Comparison of ENCODE assay signal across 27 cellular contexts in the genomic region with DNA sequence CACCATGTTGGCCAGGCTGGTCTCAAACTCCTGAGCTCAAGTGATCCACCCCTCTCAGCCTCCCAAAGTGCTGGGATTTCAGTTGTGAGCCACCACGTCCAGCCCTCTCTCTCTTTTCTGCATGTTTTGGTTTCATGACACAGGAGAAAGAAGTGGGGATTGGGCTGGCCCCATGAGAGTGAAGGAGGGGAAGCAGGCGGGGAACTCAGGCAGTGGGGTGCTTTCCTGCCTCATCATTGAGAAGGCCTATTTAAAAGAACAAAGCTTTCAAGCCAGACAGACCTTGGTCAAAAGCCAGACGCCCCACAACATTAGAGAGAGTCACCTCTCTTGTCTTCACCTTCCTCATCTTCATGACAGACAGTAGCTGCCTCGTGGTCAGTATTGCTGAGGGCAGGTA. TPM values are rescaled to one million over a fixed set of nuclear protein-coding genes. Genes with fewer than 3 reads are reported as not detected.
DNase-seq lines count a peak whose midpoint lies in the region; ATAC-seq, FAIRE-seq and TF ChIP-seq lines count a peak whose summit lies in the region.
"Had no signal": no experiment of that assay in that cellular context is flagged by ENCODE, and none has a peak within 500 bp of the region (broad histone marks: within the 10 kb centered on the region; RNA-seq: fewer than 3 reads in every experiment).

No MANE protein-coding gene starts in this region.

- peak overlapping the region; percentile 83 for H3K27ac Mint-ChIP-seq in stimulated activated naive CD8-positive, alpha-beta T cell treated with anti-CD3 and anti-CD28 coated beads, Interleukin-15, Interleukin-2, amounts not matched to agents 100 ng/mL and 50 ng/mL, for 24 hours
- H3K27ac Mint-ChIP-seq in activated CD8-positive, alpha-beta T cell treated with anti-CD3 and anti-CD28 coated beads for 36 hours = peak overlapping the region; percentile 73
- H3K27ac Mint-ChIP-seq in stimulated activated naive CD8-positive, alpha-beta T cell treated with anti-CD3 and anti-CD28 coated beads, Interleukin-15, amount 100 ng/mL, for 72 hours = peak overlapping the region; percentile 83 to 86
- H3K27ac Mint-ChIP-seq: brain, progenitor cell of endocrine pancreas had no signal

- FAIRE-seq in H1 (lab: Jason Lieb, UNC) (no peak), frontal cortex (lab: Jason Lieb, UNC) (no peak)
- FAIRE-seq: endometrium, HTR-8/SVneo, RCC 7860 had no signal

- H2AFZ ChIP-seq in H1 (ENCODE audit: low read length) = no peak overlapping the region

- no peak for TF ChIP-seq EP300 in H1 (IDR thresholded peaks at IDR 0.05; ENCODE audit: borderline replicate concordance in 1 of 2, low read depth in 2 of 2, low read length in 2 of 2)

- no peak overlapping the region for H3K4ac ChIP-seq in H1 (replicated peaks; ENCODE audit: insufficient read length, low read depth, low read length)

- H4K5ac ChIP-seq in H1 (ENCODE audit: insufficient read length, low read depth, low read length) = no peak overlapping the region

- H3K79me2 ChIP-seq in H1 (ENCODE audit: control insufficient read depth in 1 of 2, insufficient read depth in 2 of 2, low read length in 2 of 2) = no peaks in the 10 kb centered on the region

- no peak overlapping the region for H2BK120ac ChIP-seq in H1 (replicated peaks; ENCODE audit: low read depth, low read length)

- H3K36me3 Mint-ChIP-seq in stimulated activated naive CD8-positive, alpha-beta T cell treated with anti-CD3 and anti-CD28 coated beads, Interleukin-15, Interleukin-2, amounts not matched to agents 100 ng/mL and 50 ng/mL, for 24 hours (ENCODE audit: low read depth) = peaks cover 36% of the 10 kb centered on the region
- peaks cover 59% of the 10 kb centered on the region for H3K36me3 Mint-ChIP-seq in activated CD8-positive, alpha-beta T cell treated with anti-CD3 and anti-CD28 coated beads for 36 hours (ENCODE audit: low read depth)
- H3K36me3 Mint-ChIP-seq: brain, naive B cell had no signal

- H4K8ac ChIP-seq in H1 (ENCODE audit: extremely low read depth, insufficient read depth, low read length) = peak overlapping the region; percentile 57; the same call in 1 of the 2 replicates

- intact Hi-C loops in activated CD8-positive, alpha-beta T cell treated with anti-CD3 and anti-CD28 coated beads for 36 hours (cut with micrococcal nuclease) = loop anchor here (5.0 to 10.0 kb wide), 2 partner anchors 39 to 106 kb away; partner anchors contain the start of gene SCAPER

- no peak overlapping the region for H4K91ac ChIP-seq in H1 (replicated peaks; ENCODE audit: insufficient read length, low read length)

- H3K4me1 Mint-ChIP-seq in stimulated activated naive CD8-positive, alpha-beta T cell treated with anti-CD3 and anti-CD28 coated beads, Interleukin-15, Interleukin-2, amounts not matched to agents 100 ng/mL and 50 ng/mL, for 24 hours (ENCODE audit: low read depth) = peaks cover 84% of the 10 kb centered on the region
- peaks cover 88% of the 10 kb centered on the region for H3K4me1 Mint-ChIP-seq in activated CD8-positive, alpha-beta T cell treated with anti-CD3 and anti-CD28 coated beads for 36 hours (ENCODE audit: low read depth)
- H3K4me1 Mint-ChIP-seq in stimulated activated naive CD8-positive, alpha-beta T cell treated with anti-CD3 and anti-CD28 coated beads, Interleukin-15, amount 100 ng/mL, for 72 hours = peaks cover 87% of the 10 kb centered on the region
- H3K4me1 Mint-ChIP-seq: brain had no signal

- no peak overlapping the region for H3K56ac ChIP-seq in H1 (replicated peaks; ENCODE audit: insufficient read length, low read depth, low read length)

- no peak overlapping the region for H2BK5ac ChIP-seq in H1 (ENCODE audit: low read depth, low read length)

- no peak for TF ChIP-seq POLR2A in H1 (IDR thresholded peaks at IDR 0.05; ENCODE audit: control extremely low read depth in 1 of 2, low read depth in 2 of 2, low read length in 2 of 2)

- H3K4me1 ChIP-seq in H1 (replicated peaks in 1 of 4; ENCODE audit: control insufficient read depth in 3 of 4, insufficient read depth in 4 of 4, low read length in 3 of 4) = peaks cover 0 to under 1% (median 0%) of the 10 kb centered on the region in 4 experiments; a peak in 1 of 7 replicates

- ATAC-seq in stimulated activated naive CD8-positive, alpha-beta T cell treated with anti-CD3 and anti-CD28 coated beads, Interleukin-15, Interleukin-2, amounts not matched to agents 100 U/mL and 50 U/mL, for 24 hours = no peak
- no peak for ATAC-seq in activated CD8-positive, alpha-beta T cell treated with anti-CD3 and anti-CD28 coated beads for 36 hours
- no peak for ATAC-seq in stimulated activated naive CD8-positive, alpha-beta T cell treated with anti-CD3 and anti-CD28 coated beads, Interleukin-15, amount 100 ng/mL, for 72 hours
- ATAC-seq in GM19395 (IDR thresholded peaks at IDR 0.05; ENCODE audit: unreplicated experiment) = no peak
- ATAC-seq: left cardiac atrium had no signal

- H2AK5ac ChIP-seq in H1 (ENCODE audit: low read depth, low read length) = no peak overlapping the region

- H3K14ac ChIP-seq in H1 (ENCODE audit: insufficient read length) = no peak overlapping the region

- no peak overlapping the region for H3K23ac ChIP-seq in H1 (ENCODE audit: insufficient read length)

- TF ChIP-seq RAD21 in H1 (IDR thresholded peaks at IDR 0.05 in 1 of 2, conservative IDR thresholded peaks at IDR 0.05 in 1 of 2; ENCODE audit: low read depth in 2 of 2, low read length in 2 of 2) = no peak

- no peak for TF ChIP-seq CTCF in activated CD8-positive, alpha-beta T cell treated with anti-CD3 and anti-CD28 coated beads for 36 hours (IDR thresholded peaks at IDR 0.05)
- no peak for TF ChIP-seq CTCF in H1 (IDR thresholded peaks at IDR 0.05; ENCODE audit: control extremely low read depth in 1 of 3, insufficient read depth in 1 of 3, low read depth in 1 of 3, low read length in 3 of 3)

- H2BK20ac ChIP-seq in H1 (ENCODE audit: low read length) = no peak overlapping the region

- no peak overlapping the region for H3K18ac ChIP-seq in H1 (ENCODE audit: extremely low read depth, low read length)

- CTCF ChIA-PET in activated CD8-positive, alpha-beta T cell treated with anti-CD3 and anti-CD28 coated beads for 36 hours (lab: Charles Lee) = interaction anchor here (1.3 to 1.4 kb wide), 2 partner anchors 13 to 37 kb away, joined by 3 to 6 read pairs; no protein-coding TSS in a partner anchor
- CTCF ChIA-PET in H1 (lab: Charles Lee; ENCODE audit: partially characterized antibody) = interaction anchor here (0.9 to 2.2 kb wide), 5 partner anchors 9 to 91 kb away, joined by 3 to 8 read pairs (median 3); no protein-coding TSS in a partner anchor

- H3K9me3 ChIP-seq in H1 (ENCODE audit: insufficient read depth in 2 of 2, low read depth in 1 of 2, low read length in 1 of 2) = no peaks in the 10 kb centered on the region
- H3K9me3 ChIP-seq: stomach, upper lobe of left lung had no signal

- H2BK15ac ChIP-seq in H1 (ENCODE audit: low read length) = no peak overlapping the region

- POLR2A ChIA-PET in activated CD8-positive, alpha-beta T cell treated with anti-CD3 and anti-CD28 coated beads for 36 hours (lab: Charles Lee) = interaction anchor here (0.9 to 6.9 kb wide), 5 partner anchors 11 to 51 kb away, joined by 3 to 50 read pairs (median 6); partner anchors contain the start of gene PSTPIP1
- POLR2A ChIA-PET in H1 (lab: Charles Lee; ENCODE audit: partially characterized antibody) = interaction anchor here (0.6 kb wide), 1 partner anchor 1406 kb away, joined by 4 read pairs; no protein-coding TSS in a partner anchor

- DNase-seq in stimulated activated naive CD8-positive, alpha-beta T cell treated with anti-CD3 and anti-CD28 coated beads, Interleukin-15, Interleukin-2, amounts not matched to agents 100 U/mL and 50 U/mL, for 24 hours = no peak
- peak; percentile 35 for DNase-seq in activated CD8-positive, alpha-beta T cell treated with anti-CD3 and anti-CD28 coated beads for 36 hours
- DNase-seq in H1 (ENCODE audit: low read depth in 1 of 2, low spot score in 2 of 2) = no peak
- peak in 1 of 2 donors; percentile 43 for DNase-seq in stimulated activated naive CD8-positive, alpha-beta T cell treated with anti-CD3 and anti-CD28 coated beads, Interleukin-15, amount 100 ng/mL, for 72 hours
- no peak for DNase-seq in cortex of kidney (lab: John Stamatoyannopoulos, UW)
- no peak for DNase-seq in frontal cortex (ENCODE audit: low spot score in 2 of 2)
- DNase-seq: activated CD4-positive, CD25-positive, alpha-beta regulatory T cell; COR-L47; glutamatergic neuron; left cardiac atrium; mesenchymal stem cell; naive B cell; NCI-H1105; NK-92 treated with Interleukin-12 subunit alpha and Interleukin-12 subunit beta, amount 100 ng/mL, for 24 hours; stimulated activated CD4-positive, alpha-beta T cell treated with anti-CD3 and anti-CD28 coated beads, Interleukin-2, amount 100 ng/mL, for 24 hours; stomach; upper lobe of left lung had no signal

- no peak overlapping the region for H3K4me3 ChIP-seq in H1 (ENCODE audit: extremely low read depth in 1 of 4, insufficient read depth in 2 of 4, low read depth in 3 of 4, low read length in 4 of 4)
- H3K4me3 ChIP-seq: stomach, upper lobe of left lung had no signal

- H3K36me3 ChIP-seq in H1 (ENCODE audit: control insufficient read depth in 2 of 4, insufficient read depth in 4 of 4, low read length in 3 of 4) = no peaks in the 10 kb centered on the region
- H3K36me3 ChIP-seq: stomach, upper lobe of left lung had no signal

- no peaks in the 10 kb centered on the region for H3K27me3 Mint-ChIP-seq in stimulated activated naive CD8-positive, alpha-beta T cell treated with anti-CD3 and anti-CD28 coated beads, Interleukin-15, Interleukin-2, amounts not matched to agents 100 ng/mL and 50 ng/mL, for 24 hours
- H3K27me3 Mint-ChIP-seq in activated CD8-positive, alpha-beta T cell treated with anti-CD3 and anti-CD28 coated beads for 36 hours = no peaks in the 10 kb centered on the region
- no peaks in the 10 kb centered on the region for H3K27me3 Mint-ChIP-seq in stimulated activated naive CD8-positive, alpha-beta T cell treated with anti-CD3 and anti-CD28 coated beads, Interleukin-15, amount 100 ng/mL, for 72 hours
- H3K27me3 Mint-ChIP-seq: naive B cell had no signal

- no peak overlapping the region for H3K4me3 Mint-ChIP-seq in stimulated activated naive CD8-positive, alpha-beta T cell treated with anti-CD3 and anti-CD28 coated beads, Interleukin-15, Interleukin-2, amounts not matched to agents 100 ng/mL and 50 ng/mL, for 24 hours
- H3K4me3 Mint-ChIP-seq in activated CD8-positive, alpha-beta T cell treated with anti-CD3 and anti-CD28 coated beads for 36 hours = no peak overlapping the region
- H3K4me3 Mint-ChIP-seq in stimulated activated naive CD8-positive, alpha-beta T cell treated with anti-CD3 and anti-CD28 coated beads, Interleukin-15, amount 100 ng/mL, for 72 hours = peak overlapping the region; percentile 14 to 27
- H3K4me3 Mint-ChIP-seq: brain had no signal

- no peaks in the 10 kb centered on the region for H4K20me1 ChIP-seq in H1 (replicated peaks in 1 of 2; ENCODE audit: control insufficient read depth in 1 of 2, insufficient read depth in 2 of 2, low read length in 2 of 2)

- WGBS in H1 (ENCODE audit: extremely low coverage in 1 of 2, insufficient coverage in 1 of 2, insufficient read length in 1 of 2, insufficient replicate concordance in 2 of 2, low coverage in 1 of 2, low lambda C conversion rate in 2 of 2, missing lambda C conversion rate in 1 of 2), 2 experiments = 86% methylated on average over 4 of the region's 4 CpGs; no CpG with 5 or more reads in 1 of the 2 experiments

- H3K4me2 ChIP-seq in H1 (ENCODE audit: insufficient read depth in 1 of 2, low read depth in 2 of 2, low read length in 2 of 2) = no peak overlapping the region

- no peaks in the 10 kb centered on the region for H3K9me3 Mint-ChIP-seq in stimulated activated naive CD8-positive, alpha-beta T cell treated with anti-CD3 and anti-CD28 coated beads, Interleukin-15, Interleukin-2, amounts not matched to agents 100 ng/mL and 50 ng/mL, for 24 hours
- no peaks in the 10 kb centered on the region for H3K9me3 Mint-ChIP-seq in activated CD8-positive, alpha-beta T cell treated with anti-CD3 and anti-CD28 coated beads for 36 hours
- H3K9me3 Mint-ChIP-seq in stimulated activated naive CD8-positive, alpha-beta T cell treated with anti-CD3 and anti-CD28 coated beads, Interleukin-15, amount 100 ng/mL, for 72 hours = no peaks in the 10 kb centered on the region
- H3K9me3 Mint-ChIP-seq: naive B cell had no signal

- H3K9ac ChIP-seq in H1 (replicated peaks in 1 of 4; ENCODE audit: extremely low read depth in 1 of 4, low read depth in 3 of 4, low read length in 3 of 4) = no peak overlapping the region

- H3K23me2 ChIP-seq in H1 (ENCODE audit: low read depth, low read length) = peaks cover 5% of the 10 kb centered on the region; the same call in 1 of the 2 replicates

- no peaks in the 10 kb centered on the region for H3K27me3 ChIP-seq in H1 (replicated peaks in 1 of 4; ENCODE audit: control insufficient read depth in 3 of 4, extremely low read depth in 1 of 4, insufficient read depth in 3 of 4, low read length in 3 of 4)
- H3K27me3 ChIP-seq: stomach, upper lobe of left lung had no signal

- H2BK12ac ChIP-seq in H1 (ENCODE audit: low read depth, low read length) = no peak overlapping the region

- no peak overlapping the region for H3K27ac ChIP-seq in H1 (ENCODE audit: low read depth, low read length)
- H3K27ac ChIP-seq: stomach, upper lobe of left lung had no signal

- H3K79me1 ChIP-seq in H1 (ENCODE audit: low read depth, low read length) = no peaks in the 10 kb centered on the region

RNA-seq across cellular contexts. Expression of gene PSTPIP1, which starts 15.9 kb away (rescaled TPM):
- 100 to 1,000 TPM; 113 to 121 TPM for total RNA-seq in activated CD8-positive, alpha-beta T cell treated with anti-CD3 and anti-CD28 coated beads for 36 hours
- 0.63 and 1.8 TPM in 2 replicates for total RNA-seq in H1 (2021; fragmentation: NEBNext Ultra II Directional; extraction: Animal tissue kit (Norgen Biotek cat#: 25700))
- polyA plus RNA-seq in H1 (2011; rRNA removed) = 1.6 and 3.0 TPM in 2 replicates
- 2.1 TPM for polyA plus RNA-seq in H1 (2011; cell fraction: cytosol; rRNA removed)
- polyA plus RNA-seq in H1 (2011; cell fraction: nucleus; rRNA removed) = 4.1 TPM
- polyA plus RNA-seq in H1 (2012, experiment 1 of 2) = 1.2 to 3.1 TPM (median 2.2 TPM) in 3 of 4 replicates, not detected in the other
- polyA plus RNA-seq in H1 (2012, experiment 2 of 2) = 1.1 TPM
- polyA plus RNA-seq in H1 (2013, experiment 1 of 2) = 0.95 TPM
- polyA plus RNA-seq in H1 (2013, experiment 2 of 2) = 1.7 TPM
- polyA minus RNA-seq in H1 (2011; rRNA and poly(A)+ RNA removed) = 0.32 and 0.60 TPM in 2 replicates
- not detected for polyA minus RNA-seq in H1 (2011; cell fraction: cytosol; rRNA and poly(A)+ RNA removed)
- 1.1 TPM for polyA minus RNA-seq in H1 (2011; cell fraction: nucleus; rRNA and poly(A)+ RNA removed)
- total RNA-seq in frontal cortex = 0.41 TPM
- total RNA-seq: LHCN-M2, NCI-H460, progenitor cell of endocrine pancreas, SK-MEL-5 had no signal

Comparison
In these comparisons a context has a peak if more than half of its experiments do, and no peak if none do; other contexts are left out.
1. H3K4me3 Mint-ChIP-seq: peak in stimulated activated naive CD8-positive, alpha-beta T cell treated with anti-CD3 and anti-CD28 coated beads, Interleukin-15, amount 100 ng/mL, for 72 hours (2 of 2); none in stimulated activated naive CD8-positive, alpha-beta T cell treated with anti-CD3 and anti-CD28 coated beads, Interleukin-15, Interleukin-2, amounts not matched to agents 100 ng/mL and 50 ng/mL, for 24 hours (single experiment) and activated CD8-positive, alpha-beta T cell treated with anti-CD3 and anti-CD28 coated beads for 36 hours (single experiment).
2. RNA of gene PSTPIP1, which starts 15.9 kb away (total RNA-seq): 113 to 121 TPM in activated CD8-positive, alpha-beta T cell treated with anti-CD3 and anti-CD28 coated beads for 36 hours; 0.63 to 1.8 TPM in H1 and 0.41 TPM in frontal cortex (single experiment); every median in the first group is over 10 times any median in the second.
3. Peak in every context shown above with its lines, with median percentiles within 50 percentile points of each other: H3K27ac Mint-ChIP-seq.